In genomic region chr12:104712477-104712876, GRCh38 we compare ENCODE assay signal across 31 cellular contexts.
DNase-seq lines count a peak whose midpoint lies in the region; ATAC-seq, FAIRE-seq and TF ChIP-seq lines count a peak whose summit lies in the region.
"Had no signal": no experiment of that assay in that cellular context is flagged by ENCODE, and none has a peak within 500 bp of the region (broad histone marks: within the 10 kb centered on the region; RNA-seq: fewer than 3 reads in every experiment).

No MANE protein-coding gene starts in this region.

- no peak for ATAC-seq in CD4-positive, CD25-positive, alpha-beta regulatory T cell (ENCODE audit: low read depth in 2 of 2)
- no peak for ATAC-seq in activated T-cell treated with anti-CD3 and anti-CD28 coated beads, Interleukin-2, amount 50 U/mL, for 72 hours (replicated peaks in 1 of 2)
- no peak for ATAC-seq in left colon
- ATAC-seq: activated CD8-positive, alpha-beta memory T cell treated with anti-CD3 and anti-CD28 coated beads, Interleukin-2, amount 10 ng/mL, durations not matched to agents 7 days and 5 days; body of pancreas; gastroesophageal sphincter; GM23338; stimulated activated naive CD8-positive, alpha-beta T cell treated with anti-CD3 and anti-CD28 coated beads, Interleukin-15, amount 100 ng/mL, for 72 hours had no signal

- H2BK120ac ChIP-seq in H1 (replicated peaks; ENCODE audit: low read depth, low read length) (no peak overlapping the region), H9 (ENCODE audit: low read depth, low read length, poor library complexity, severe bottlenecking) (no peak overlapping the region)

- H3K9ac ChIP-seq in H1 (replicated peaks in 1 of 4; ENCODE audit: extremely low read depth in 1 of 4, low read depth in 3 of 4, low read length in 3 of 4) (no peak overlapping the region), H9 (ENCODE audit: extremely low read depth, insufficient read length, low read length) (no peak overlapping the region)

- TF ChIP-seq EP300 in H1 (IDR thresholded peaks at IDR 0.05; ENCODE audit: borderline replicate concordance in 1 of 2, low read depth in 2 of 2, low read length in 2 of 2) = no peak

- H3K4ac ChIP-seq in H1 (replicated peaks; ENCODE audit: insufficient read length, low read depth, low read length) (no peak overlapping the region), H9 (ENCODE audit: low read depth, low read length) (no peak overlapping the region)

- no peak for DNase-seq in CD4-positive, CD25-positive, alpha-beta regulatory T cell
- DNase-seq in HFFc6 = no peak
- DNase-seq in H1 (ENCODE audit: low read depth in 1 of 2, low spot score in 2 of 2) = no peak
- no peak for DNase-seq in H9
- no peak for DNase-seq in activated T-cell treated with anti-CD3 and anti-CD28 coated beads, Interleukin-2, amount 50 U/mL, for 72 hours
- no peak for DNase-seq in left colon
- no peak for DNase-seq in SW480 (ENCODE audit: low spot score)
- DNase-seq: activated CD4-positive, alpha-beta T cell treated with anti-CD3 and anti-CD28 coated beads, Interleukin-2, amount 10 ng/mL, durations not matched to agents 24 days and 14 days; activated CD8-positive, alpha-beta memory T cell treated with anti-CD3 and anti-CD28 coated beads, Interleukin-2, amount 10 ng/mL, durations not matched to agents 7 days and 5 days; activated T-cell treated with anti-CD3 and anti-CD28 coated beads, Interleukin-2, amount 50 U/mL, for 48 hours; body of pancreas; Caco-2; DMS79 treated with DMSO at 0.1 percent for 48 hours; dorsolateral prefrontal cortex; hippocampal formation; immature natural killer cell; mammary epithelial cell; NCI-H1092 treated with DMSO at 0.1 percent for 48 hours; NCI-H1694 treated with DMSO at 0.1 percent for 48 hours; NCI-H510A; RPMI8226; SJCRH30; stimulated activated CD4-positive, alpha-beta T cell treated with anti-CD3 and anti-CD28 coated beads, Interleukin-1b, Interleukin-23, amount 100 ng/mL, for 48 hours; stimulated activated naive CD8-positive, alpha-beta T cell treated with anti-CD3 and anti-CD28 coated beads, Interleukin-15, amount 100 ng/mL, for 72 hours; SW 1271 had no signal

- CTCF ChIA-PET in H1 (lab: Charles Lee; ENCODE audit: partially characterized antibody) = interaction anchor here (0.7 to 1.3 kb wide), 3 partner anchors 8 to 261 kb away, joined by 3 to 4 read pairs (median 3); no protein-coding TSS in a partner anchor

- H2BK20ac ChIP-seq in H1 (ENCODE audit: low read length) (no peak overlapping the region), H9 (ENCODE audit: low read depth, low read length, poor library complexity, severe bottlenecking) (no peak overlapping the region)

- H4K5ac ChIP-seq in H1 (ENCODE audit: insufficient read length, low read depth, low read length) = no peak overlapping the region
- H4K5ac ChIP-seq in H9 (ENCODE audit: insufficient read length, low read depth, low read length) = no peak overlapping the region

- TF ChIP-seq POLR2A in H1 (IDR thresholded peaks at IDR 0.05; ENCODE audit: control extremely low read depth in 1 of 2, low read depth in 2 of 2, low read length in 2 of 2) = no peak

- H3K27ac ChIP-seq in CD4-positive, CD25-positive, alpha-beta regulatory T cell (ENCODE audit: insufficient read depth, low read length, poor library complexity, severe bottlenecking) = no peak overlapping the region
- H3K27ac ChIP-seq in H1 (ENCODE audit: low read depth, low read length) (no peak overlapping the region), H9 (ENCODE audit: insufficient read length, low read depth, low read length) (no peak overlapping the region)
- H3K27ac ChIP-seq: body of pancreas, right atrium auricular region, SJCRH30, thoracic aorta had no signal

- H3K4me1 ChIP-seq in CD4-positive, CD25-positive, alpha-beta regulatory T cell (ENCODE audit: control insufficient read depth, insufficient read depth, low read length, poor library complexity, severe bottlenecking) = peaks cover 11% of the 10 kb centered on the region
- peaks cover 14 to 37% (median 18%) of the 10 kb centered on the region in 4 experiments for H3K4me1 ChIP-seq in H1 (replicated peaks in 1 of 4; ENCODE audit: control insufficient read depth in 3 of 4, insufficient read depth in 4 of 4, low read length in 3 of 4)
- peaks cover 16% of the 10 kb centered on the region; the same call in 1 of the 2 replicates for H3K4me1 ChIP-seq in H9 (ENCODE audit: insufficient read depth, low read length)
- H3K4me1 ChIP-seq: Caco-2, SJCRH30 had no signal

- POLR2A ChIA-PET in H1 (lab: Charles Lee; ENCODE audit: partially characterized antibody) = no interaction called here

- H4K91ac ChIP-seq in H1 (replicated peaks; ENCODE audit: insufficient read length, low read length) (no peak overlapping the region), H9 (ENCODE audit: insufficient read length, low read depth, low read length) (no peak overlapping the region)

- no peak overlapping the region for H3K18ac ChIP-seq in H1 (ENCODE audit: extremely low read depth, low read length)
- H3K18ac ChIP-seq in H9 (ENCODE audit: insufficient read length, low read depth, low read length) = no peak overlapping the region

- no peak overlapping the region for H3K14ac ChIP-seq in H1 (ENCODE audit: insufficient read length)
- H3K14ac ChIP-seq in H9 (ENCODE audit: insufficient read depth, low read length) = no peak overlapping the region

- intact Hi-C loops in left colon (cut with DNase I, micrococcal nuclease) = no loop called here

- no peak for FAIRE-seq in H1 (lab: Jason Lieb, UNC)
- FAIRE-seq: urothelium cell line had no signal

- H2AFZ ChIP-seq in H1 (ENCODE audit: low read length) (no peak overlapping the region), H9 (ENCODE audit: low read length) (no peak overlapping the region)
- H2AFZ ChIP-seq: GM23338 had no signal

- H3T11ph ChIP-seq in H9 (ENCODE audit: low read length) = no peak overlapping the region

- H3K27me3 Mint-ChIP-seq in CD4-positive, CD25-positive, alpha-beta regulatory T cell = no peaks in the 10 kb centered on the region
- H3K27me3 Mint-ChIP-seq in HFFc6 (ENCODE audit: insufficient read depth) (peaks cover 2% of the 10 kb centered on the region), nephron (ENCODE audit: low read depth) (peaks cover 7% of the 10 kb centered on the region), H9 (ENCODE audit: low read depth) (no peaks in the 10 kb centered on the region; the same call in 1 of the 2 replicates)
- H3K27me3 Mint-ChIP-seq in activated T-cell treated with anti-CD3 and anti-CD28 coated beads, Interleukin-2, amount 50 U/mL, for 72 hours (ENCODE audit: low read depth) = no peaks in the 10 kb centered on the region
- H3K27me3 Mint-ChIP-seq: activated CD4-positive, alpha-beta T cell treated with anti-CD3 and anti-CD28 coated beads, Interleukin-2, amount 10 ng/mL, durations not matched to agents 24 days and 14 days; activated CD8-positive, alpha-beta memory T cell treated with anti-CD3 and anti-CD28 coated beads, Interleukin-2, amount 10 ng/mL, durations not matched to agents 7 days and 5 days; stimulated activated naive CD8-positive, alpha-beta T cell treated with anti-CD3 and anti-CD28 coated beads, Interleukin-15, amount 100 ng/mL, for 72 hours had no signal

- H3K4me2 ChIP-seq in H1 (ENCODE audit: insufficient read depth in 1 of 2, low read depth in 2 of 2, low read length in 2 of 2) (no peak overlapping the region), H9 (ENCODE audit: insufficient read depth, insufficient read length, low read length) (no peak overlapping the region)
- H3K4me2 ChIP-seq: GM23338 had no signal

- H3K23ac ChIP-seq in H1 (ENCODE audit: insufficient read length) (no peak overlapping the region), H9 (ENCODE audit: insufficient read length, low read depth, low read length) (no peak overlapping the region)

- H3K36me3 ChIP-seq in CD4-positive, CD25-positive, alpha-beta regulatory T cell (ENCODE audit: control insufficient read depth, insufficient read depth, low read length) = peaks cover 9% of the 10 kb centered on the region
- no peaks in the 10 kb centered on the region for H3K36me3 ChIP-seq in H1 (ENCODE audit: control insufficient read depth in 2 of 4, insufficient read depth in 4 of 4, low read length in 3 of 4)
- H3K36me3 ChIP-seq: gastroesophageal sphincter, right atrium auricular region, SJCRH30, thoracic aorta had no signal

- 86% methylated on average over 6 of the region's 6 CpGs; no CpG with 5 or more reads in 1 of the 2 experiments for WGBS in H1 (ENCODE audit: extremely low coverage in 1 of 2, insufficient coverage in 1 of 2, insufficient read length in 1 of 2, insufficient replicate concordance in 2 of 2, low coverage in 1 of 2, low lambda C conversion rate in 2 of 2, missing lambda C conversion rate in 1 of 2), 2 experiments
- no CpG with 5 or more reads among the region's 6 CpGs for WGBS in H9 (ENCODE audit: extremely low coverage, insufficient read length, low lambda C conversion rate)

- H3K9me3 Mint-ChIP-seq in CD4-positive, CD25-positive, alpha-beta regulatory T cell = no peaks in the 10 kb centered on the region
- H3K9me3 Mint-ChIP-seq in HFFc6 (no peaks in the 10 kb centered on the region), nephron (no peaks in the 10 kb centered on the region), H9 (no peaks in the 10 kb centered on the region)
- no peaks in the 10 kb centered on the region for H3K9me3 Mint-ChIP-seq in activated T-cell treated with anti-CD3 and anti-CD28 coated beads, Interleukin-2, amount 50 U/mL, for 72 hours
- H3K9me3 Mint-ChIP-seq: activated CD4-positive, alpha-beta T cell treated with anti-CD3 and anti-CD28 coated beads, Interleukin-2, amount 10 ng/mL, durations not matched to agents 24 days and 14 days; GM23338; immature natural killer cell; stimulated activated naive CD8-positive, alpha-beta T cell treated with anti-CD3 and anti-CD28 coated beads, Interleukin-15, amount 100 ng/mL, for 72 hours had no signal

- H4K20me1 ChIP-seq in H1 (replicated peaks in 1 of 2; ENCODE audit: control insufficient read depth in 1 of 2, insufficient read depth in 2 of 2, low read length in 2 of 2) (peaks cover 0 to 2% of the 10 kb centered on the region in 2 experiments), H9 (ENCODE audit: control insufficient read depth, insufficient read depth, insufficient read length) (no peaks in the 10 kb centered on the region)

- H2BK12ac ChIP-seq in H1 (ENCODE audit: low read depth, low read length) = no peak overlapping the region
- H2BK12ac ChIP-seq in H9 (ENCODE audit: insufficient read length, low read depth, low read length) = no peak overlapping the region

- peaks cover 14 to 83% (median 54%) of the 10 kb centered on the region in 4 donors for H3K4me1 Mint-ChIP-seq in CD4-positive, CD25-positive, alpha-beta regulatory T cell
- peaks cover 47% of the 10 kb centered on the region for H3K4me1 Mint-ChIP-seq in HFFc6 (ENCODE audit: low read depth)
- H3K4me1 Mint-ChIP-seq in nephron = peaks cover 59% of the 10 kb centered on the region
- H3K4me1 Mint-ChIP-seq in H9 = peaks cover 52 to 66% of the 10 kb centered on the region in 2 experiments
- peaks cover 58% of the 10 kb centered on the region for H3K4me1 Mint-ChIP-seq in activated T-cell treated with anti-CD3 and anti-CD28 coated beads, Interleukin-2, amount 50 U/mL, for 72 hours (ENCODE audit: low read depth)

- H3K27ac Mint-ChIP-seq in CD4-positive, CD25-positive, alpha-beta regulatory T cell = peak overlapping the region in 2 of 3 donors; percentile 82 to 83
- H3K27ac Mint-ChIP-seq in HFFc6 = peak overlapping the region; percentile 11; the same call in 1 of the 2 replicates
- H3K27ac Mint-ChIP-seq in nephron = peak overlapping the region in 2 of 3 experiments; percentile 8 to 37
- peak overlapping the region in 1 of 3 experiments; percentile 53; a peak in 2 of 7 replicates for H3K27ac Mint-ChIP-seq in H9
- no peak overlapping the region for H3K27ac Mint-ChIP-seq in activated T-cell treated with anti-CD3 and anti-CD28 coated beads, Interleukin-2, amount 50 U/mL, for 72 hours
- H3K27ac Mint-ChIP-seq: activated CD4-positive, alpha-beta T cell treated with anti-CD3 and anti-CD28 coated beads, Interleukin-2, amount 10 ng/mL, durations not matched to agents 24 days and 14 days; activated CD8-positive, alpha-beta memory T cell treated with anti-CD3 and anti-CD28 coated beads, Interleukin-2, amount 10 ng/mL, durations not matched to agents 7 days and 5 days; GM23338; stimulated activated naive CD8-positive, alpha-beta T cell treated with anti-CD3 and anti-CD28 coated beads, Interleukin-15, amount 100 ng/mL, for 72 hours had no signal

- no peak for TF ChIP-seq RAD21 in H1 (IDR thresholded peaks at IDR 0.05 in 1 of 2, conservative IDR thresholded peaks at IDR 0.05 in 1 of 2; ENCODE audit: low read depth in 2 of 2, low read length in 2 of 2)

- H2AK5ac ChIP-seq in H1 (ENCODE audit: low read depth, low read length) (peak overlapping the region; percentile 66; the same call in 1 of the 2 replicates), H9 (ENCODE audit: insufficient read length, low read length) (no peak overlapping the region)

- H3K27me3 ChIP-seq in CD4-positive, CD25-positive, alpha-beta regulatory T cell (ENCODE audit: control insufficient read depth, insufficient read depth, low read length) = no peaks in the 10 kb centered on the region
- H3K27me3 ChIP-seq in H1 (replicated peaks in 1 of 4; ENCODE audit: control insufficient read depth in 3 of 4, extremely low read depth in 1 of 4, insufficient read depth in 3 of 4, low read length in 3 of 4) = no peaks in the 10 kb centered on the region
- H3K27me3 ChIP-seq in H9 (ENCODE audit: insufficient read depth, low read length) = no peaks in the 10 kb centered on the region
- H3K27me3 ChIP-seq: body of pancreas, gastroesophageal sphincter, right atrium auricular region, SJCRH30 had no signal

- H2BK15ac ChIP-seq in H1 (ENCODE audit: low read length) (0 out of 2 replicates have a peak overlapping the region, but pooled peaks have one; percentile 46), H9 (ENCODE audit: low read depth, low read length) (no peak overlapping the region)

- H3K4me3 ChIP-seq in CD4-positive, CD25-positive, alpha-beta regulatory T cell (ENCODE audit: low read depth, low read length) = no peak overlapping the region
- H3K4me3 ChIP-seq in H1 (ENCODE audit: extremely low read depth in 1 of 4, insufficient read depth in 2 of 4, low read depth in 3 of 4, low read length in 4 of 4) = no peak overlapping the region
- H3K4me3 ChIP-seq: body of pancreas, dorsolateral prefrontal cortex, gastroesophageal sphincter, GM23338, right atrium auricular region, SJCRH30, thoracic aorta had no signal

- TF ChIP-seq CTCF in HFFc6 (IDR thresholded peaks at IDR 0.05) = no peak
- TF ChIP-seq CTCF in H1 (IDR thresholded peaks at IDR 0.05; ENCODE audit: control extremely low read depth in 1 of 3, insufficient read depth in 1 of 3, low read depth in 1 of 3, low read length in 3 of 3) = no peak
- no peak for TF ChIP-seq CTCF in nephron (IDR thresholded peaks at IDR 0.05; ENCODE audit: unreplicated experiment in 3 of 3)
- no peak for TF ChIP-seq CTCF in H9 (conservative IDR thresholded peaks at IDR 0.05)

- no peaks in the 10 kb centered on the region for H3K23me2 ChIP-seq in H1 (ENCODE audit: low read depth, low read length)
- H3K23me2 ChIP-seq in H9 (ENCODE audit: insufficient read length, low read depth, low read length, poor library complexity, severe bottlenecking) = no peaks in the 10 kb centered on the region

- H3K79me1 ChIP-seq in H1 (ENCODE audit: low read depth, low read length) (no peaks in the 10 kb centered on the region), H9 (ENCODE audit: insufficient read depth, low read depth, low read length, poor library complexity, severe bottlenecking) (no peaks in the 10 kb centered on the region)

- peaks cover 8% of the 10 kb centered on the region for H3K36me3 Mint-ChIP-seq in CD4-positive, CD25-positive, alpha-beta regulatory T cell
- no peaks in the 10 kb centered on the region for H3K36me3 Mint-ChIP-seq in HFFc6 (ENCODE audit: low read depth)
- no peaks in the 10 kb centered on the region for H3K36me3 Mint-ChIP-seq in nephron (ENCODE audit: low read depth)
- no peaks in the 10 kb centered on the region; a peak in 1 of 7 replicates for H3K36me3 Mint-ChIP-seq in H9 (ENCODE audit: insufficient read depth in 1 of 3, low read depth in 3 of 3)
- no peaks in the 10 kb centered on the region for H3K36me3 Mint-ChIP-seq in activated T-cell treated with anti-CD3 and anti-CD28 coated beads, Interleukin-2, amount 50 U/mL, for 72 hours (ENCODE audit: insufficient read depth in 2 of 2)
- H3K36me3 Mint-ChIP-seq: immature natural killer cell had no signal

- H3K9me3 ChIP-seq in CD4-positive, CD25-positive, alpha-beta regulatory T cell (ENCODE audit: control insufficient read depth in 2 of 2, low read length in 2 of 2) = no peaks in the 10 kb centered on the region
- H3K9me3 ChIP-seq in H1 (ENCODE audit: insufficient read depth in 2 of 2, low read depth in 1 of 2, low read length in 1 of 2) (no peaks in the 10 kb centered on the region), H9 (ENCODE audit: control insufficient read depth, low read depth, low read length) (no peaks in the 10 kb centered on the region)
- H3K9me3 ChIP-seq: body of pancreas, Caco-2, gastroesophageal sphincter, right atrium auricular region, SJCRH30, thoracic aorta had no signal

- H3K79me2 ChIP-seq in H1 (ENCODE audit: control insufficient read depth in 1 of 2, insufficient read depth in 2 of 2, low read length in 2 of 2) = peaks cover 0 to 2% of the 10 kb centered on the region in 2 experiments; a peak in 1 of 4 replicates
- no peaks in the 10 kb centered on the region for H3K79me2 ChIP-seq in H9 (ENCODE audit: insufficient read depth, low read length)

- no peak overlapping the region for H4K8ac ChIP-seq in H1 (ENCODE audit: extremely low read depth, insufficient read depth, low read length)
- H4K8ac ChIP-seq in H9 (replicated peaks; ENCODE audit: insufficient read length, low read depth, low read length) = no peak overlapping the region

- no peak overlapping the region for H2BK5ac ChIP-seq in H1 (ENCODE audit: low read depth, low read length)
- no peak overlapping the region for H2BK5ac ChIP-seq in H9 (ENCODE audit: insufficient read length, low read length)

- H3K56ac ChIP-seq in H1 (replicated peaks; ENCODE audit: insufficient read length, low read depth, low read length) = no peak overlapping the region
- H3K56ac ChIP-seq in H9 (ENCODE audit: insufficient read length, low read depth, low read length) = no peak overlapping the region

- no peak overlapping the region for H3K4me3 Mint-ChIP-seq in CD4-positive, CD25-positive, alpha-beta regulatory T cell
- H3K4me3 Mint-ChIP-seq in HFFc6 (no peak overlapping the region), nephron (no peak overlapping the region), H9 (no peak overlapping the region)
- no peak overlapping the region for H3K4me3 Mint-ChIP-seq in activated T-cell treated with anti-CD3 and anti-CD28 coated beads, Interleukin-2, amount 50 U/mL, for 72 hours
- H3K4me3 Mint-ChIP-seq: activated CD4-positive, alpha-beta T cell treated with anti-CD3 and anti-CD28 coated beads, Interleukin-2, amount 10 ng/mL, durations not matched to agents 24 days and 14 days; activated CD8-positive, alpha-beta memory T cell treated with anti-CD3 and anti-CD28 coated beads, Interleukin-2, amount 10 ng/mL, durations not matched to agents 7 days and 5 days; GM23338; immature natural killer cell; stimulated activated naive CD8-positive, alpha-beta T cell treated with anti-CD3 and anti-CD28 coated beads, Interleukin-15, amount 100 ng/mL, for 72 hours had no signal
